12 cellular contexts compared by ENCODE assay signal in genomic region chr4:173243917-173244658, GRCh38.
DNase-seq lines count a peak whose midpoint lies in the region; ATAC-seq, FAIRE-seq and TF ChIP-seq lines count a peak whose summit lies in the region.
"Had no signal": no experiment of that assay in that cellular context is flagged by ENCODE, and none has a peak within 500 bp of the region (broad histone marks: within the 10 kb centered on the region; RNA-seq: fewer than 3 reads in every experiment).

No MANE protein-coding gene starts in this region.

- H3K4me1 ChIP-seq in A549 (peaks cover 27% of the 10 kb centered on the region), BE2C (no peaks in the 10 kb centered on the region)

- no peak for FAIRE-seq in A549 (lab: Jason Lieb, UNC)

- H3K36me3 ChIP-seq in BE2C, result no peaks in the 10 kb centered on the region

- TF ChIP-seq EP300 in A549 (IDR thresholded peaks at IDR 0.05), result no peak

- H3K27ac ChIP-seq in A549 (peak overlapping the region in 1 of 2 experiments; percentile 7; a peak in 1 of 6 replicates), coronary artery (no peak overlapping the region)
- H3K27ac ChIP-seq: C4-2B had no signal

- H3K4me1 Mint-ChIP-seq in naive thymus-derived CD8-positive, alpha-beta T cell, result peaks cover 15 to 50% (median 32%) of the 10 kb centered on the region in 4 donors

- no peaks in the 10 kb centered on the region for H3K9me3 Mint-ChIP-seq in naive thymus-derived CD8-positive, alpha-beta T cell

- H3K4me2 ChIP-seq in A549, result peak overlapping the region; percentile 42

- H3K9me3 ChIP-seq in A549, result no peaks in the 10 kb centered on the region
- no peaks in the 10 kb centered on the region for H3K9me3 ChIP-seq in BE2C

- peaks cover 5% of the 10 kb centered on the region for H3K27me3 ChIP-seq in BE2C

- TF ChIP-seq CTCF in A549 (IDR thresholded peaks at IDR 0.05), result no peak
- no peak for TF ChIP-seq CTCF in coronary artery (IDR thresholded peaks at IDR 0.05)
- no peak for TF ChIP-seq CTCF in BE2C (IDR thresholded peaks at IDR 0.05; ENCODE audit: low read depth, low read length)
- no peak for TF ChIP-seq CTCF in GM10266 (IDR thresholded peaks at IDR 0.05; ENCODE audit: control insufficient read depth, insufficient read depth, low read depth, missing control alignments)

- H3K27me3 Mint-ChIP-seq in naive thymus-derived CD8-positive, alpha-beta T cell, result no peaks in the 10 kb centered on the region

- POLR2A ChIA-PET in A549 (lab: Yijun Ruan, JAX), result interaction anchor here (1.0 kb wide), 1 partner anchor 76 kb away, joined by 4 read pairs; the partner anchor contains the start of gene GALNT7
- POLR2A ChIA-PET in naive thymus-derived CD8-positive, alpha-beta T cell (lab: Charles Lee), result no interaction called here

- peaks cover 0 to 14% (median 8%) of the 10 kb centered on the region in 3 donors for H3K36me3 Mint-ChIP-seq in naive thymus-derived CD8-positive, alpha-beta T cell

- WGBS in A549 (ENCODE audit: missing lambda C conversion rate), result 95% methylated on average over 3 of the region's 3 CpGs

- H3K4me3 Mint-ChIP-seq in naive thymus-derived CD8-positive, alpha-beta T cell, result no peak overlapping the region

- no peak overlapping the region for H3K27ac Mint-ChIP-seq in naive thymus-derived CD8-positive, alpha-beta T cell

- CTCF ChIA-PET in A549 (lab: Yijun Ruan, JAX), result interaction anchor here (1.0 kb wide), 1 partner anchor 224 kb away, joined by 3 read pairs; no protein-coding TSS in a partner anchor

- H3K4me3 ChIP-seq in A549 (no peak overlapping the region), coronary artery (no peak overlapping the region), BE2C (ENCODE audit: low read depth, low read length) (no peak overlapping the region)

- DNase-seq in A549 (ENCODE audit: low read depth in 1 of 2, low spot score in 1 of 2), result no peak
- peak; percentile 38 for DNase-seq in NCI-H2107 (lab: John Stamatoyannopoulos, UW)
- DNase-seq in naive thymus-derived CD8-positive, alpha-beta T cell, result no peak
- DNase-seq in coronary artery (ENCODE audit: low spot score), result no peak
- no peak for DNase-seq in BE2C
- no peak for DNase-seq in GM10266 (ENCODE audit: extremely low spot score)
- DNase-seq: anterior cingulate cortex, glutamatergic neuron, NCI-H187 treated with DMSO at 0.1 percent for 48 hours had no signal

- ATAC-seq in A549 (peak in 1 of 2 experiments; percentile 11; a peak in 1 of 6 replicates), GM19328 (IDR thresholded peaks at IDR 0.05; ENCODE audit: unreplicated experiment) (peak; percentile 71), HG02981 (IDR thresholded peaks at IDR 0.05; ENCODE audit: unreplicated experiment) (peak; percentile 81)
- no peak for ATAC-seq in naive thymus-derived CD8-positive, alpha-beta T cell

- TF ChIP-seq POLR2A in A549 (IDR thresholded peaks at IDR 0.05; ENCODE audit: low read length), result no peak

- no peak for TF ChIP-seq RAD21 in A549 (conservative IDR thresholded peaks at IDR 0.05 in 1 of 2, IDR thresholded peaks at IDR 0.05 in 1 of 2)

TF ChIP-seq in A549, 52 proteins besides CTCF, POLR2A, EP300 and RAD21:
- TF ChIP-seq, protein P1, sequence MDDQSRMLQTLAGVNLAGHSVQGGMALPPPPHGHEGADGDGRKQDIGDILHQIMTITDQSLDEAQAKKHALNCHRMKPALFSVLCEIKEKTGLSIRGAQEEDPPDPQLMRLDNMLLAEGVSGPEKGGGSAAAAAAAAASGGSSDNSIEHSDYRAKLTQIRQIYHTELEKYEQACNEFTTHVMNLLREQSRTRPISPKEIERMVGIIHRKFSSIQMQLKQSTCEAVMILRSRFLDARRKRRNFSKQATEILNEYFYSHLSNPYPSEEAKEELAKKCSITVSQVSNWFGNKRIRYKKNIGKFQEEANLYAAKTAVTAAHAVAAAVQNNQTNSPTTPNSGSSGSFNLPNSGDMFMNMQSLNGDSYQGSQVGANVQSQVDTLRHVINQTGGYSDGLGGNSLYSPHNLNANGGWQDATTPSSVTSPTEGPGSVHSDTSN (IDR thresholded peaks at IDR 0.05), result no peak
- TF ChIP-seq ESRRA (IDR thresholded peaks at IDR 0.05; ENCODE audit: borderline replicate concordance, low read length) (no peak), FOXS1 (CRISPR knock-in tag; IDR thresholded peaks at IDR 0.05) (no peak), HOXA7 (CRISPR knock-in tag; IDR thresholded peaks at IDR 0.05) (no peak)

Comparison
In these comparisons a context has a peak if more than half of its experiments do, and no peak if none do; other contexts are left out.
1. ATAC-seq: peak in GM19328 (single experiment) and HG02981 (single experiment); none in naive thymus-derived CD8-positive, alpha-beta T cell (0 of 2).